Comparison of ENCODE assay signal across 11 cellular contexts in genomic region chr16:72124148-72124547, GRCh38. TPM values are rescaled to one million over a fixed set of nuclear protein-coding genes. Genes with fewer than 3 reads are reported as not detected.
DNase-seq lines count a peak whose midpoint lies in the region; ATAC-seq, FAIRE-seq and TF ChIP-seq lines count a peak whose summit lies in the region.
"Had no signal": no experiment of that assay in that cellular context is flagged by ENCODE, and none has a peak within 500 bp of the region (broad histone marks: within the 10 kb centered on the region; RNA-seq: fewer than 3 reads in every experiment).

No MANE protein-coding gene starts in this region.

- no peak overlapping the region for H2AFZ ChIP-seq in HepG2 (ENCODE audit: low read length)
- H2AFZ ChIP-seq in mesenchymal stem cell (ENCODE audit: low read depth, low read length), result no peak overlapping the region

- no TSS peak for BruUV-seq in HepG2 (replicated peaks; lab: Mats Ljungman, UMichigan)

- TF ChIP-seq CTCF in HepG2 (CRISPR knock-in tag; IDR thresholded peaks at IDR 0.05), result no peak
- no peak for TF ChIP-seq CTCF in right lobe of liver (IDR thresholded peaks at IDR 0.05)
- no peak for TF ChIP-seq CTCF in type B pancreatic cell (conservative IDR thresholded peaks at IDR 0.05)

- no peak overlapping the region for H3K23ac ChIP-seq in mesenchymal stem cell (ENCODE audit: low read length in 2 of 2)

- no peak overlapping the region for H2BK5ac ChIP-seq in mesenchymal stem cell (ENCODE audit: low read depth, low read length, poor library complexity, severe bottlenecking)

- no peaks in the 10 kb centered on the region for H3K79me2 ChIP-seq in HepG2 (ENCODE audit: insufficient read depth, low read length)

- H3K18ac ChIP-seq in mesenchymal stem cell (ENCODE audit: low read depth in 1 of 2, low read length in 2 of 2), result peak overlapping the region in 1 of 2 experiments; percentile 18

- no peaks in the 10 kb centered on the region for H3K9me3 Mint-ChIP-seq in type B pancreatic cell
- H3K9me3 Mint-ChIP-seq: CD8-positive, alpha-beta T cell had no signal

- no peak overlapping the region for H2BK15ac ChIP-seq in mesenchymal stem cell (ENCODE audit: low read depth, poor library complexity, severe bottlenecking)

- no peak overlapping the region for H2BK12ac ChIP-seq in mesenchymal stem cell (ENCODE audit: low read length in 2 of 2)

- no peak overlapping the region for H3K4me3 Mint-ChIP-seq in type B pancreatic cell
- H3K4me3 Mint-ChIP-seq: CD8-positive, alpha-beta T cell had no signal

- no peak for FAIRE-seq in HepG2 (lab: Jason Lieb, UNC)
- FAIRE-seq: D721Med had no signal

- no peaks in the 10 kb centered on the region for H3K27me3 Mint-ChIP-seq in type B pancreatic cell

- peaks cover 26% of the 10 kb centered on the region for H3K4me1 ChIP-seq in HepG2 (ENCODE audit: insufficient read depth, low read length)
- H3K4me1 ChIP-seq in right lobe of liver, result peaks cover 0 to 10% (median 3%) of the 10 kb centered on the region in 4 donors
- peaks cover 2% of the 10 kb centered on the region for H3K4me1 ChIP-seq in mesenchymal stem cell (ENCODE audit: control insufficient read depth, insufficient read depth, low read depth, low read length)

- ATAC-seq in HepG2, result no peak; the same call in 2 of the 3 replicates
- ATAC-seq in right lobe of liver, result no peak

- no peak for DNase-seq in HepG2 (ENCODE audit: low spot score)
- DNase-seq in right lobe of liver, result no peak
- DNase-seq in mesenchymal stem cell, result no peak
- DNase-seq in type B pancreatic cell (ENCODE audit: extremely low spot score, unreplicated experiment), result peak; percentile 57
- no peak for DNase-seq in dermis blood vessel endothelial cell
- no peak for DNase-seq in CD1c-positive myeloid dendritic cell (ENCODE audit: extremely low spot score)
- no peak for DNase-seq in GDM1 (lab: John Stamatoyannopoulos, UW)

- no peak overlapping the region for H3K4ac ChIP-seq in mesenchymal stem cell (ENCODE audit: low read depth in 1 of 2, low read length in 2 of 2)

- TF ChIP-seq POLR2A in HepG2 (IDR thresholded peaks at IDR 0.05; ENCODE audit: insufficient read depth in 1 of 2, low read depth in 2 of 2, low read length in 2 of 2), result no peak
- TF ChIP-seq POLR2A in right lobe of liver (IDR thresholded peaks at IDR 0.05), result no peak

- no peaks in the 10 kb centered on the region for H4K20me1 ChIP-seq in HepG2 (ENCODE audit: insufficient read depth, low read length)

- no peak overlapping the region for H3K4me2 ChIP-seq in HepG2 (ENCODE audit: low read depth, low read length)
- no peak overlapping the region for H3K4me2 ChIP-seq in mesenchymal stem cell (ENCODE audit: low read length, poor library complexity, severe bottlenecking)

- H2AK5ac ChIP-seq in mesenchymal stem cell (ENCODE audit: low read length, severe bottlenecking), result no peak overlapping the region

- WGBS in HepG2 (ENCODE audit: low lambda C conversion rate), result 100% methylated on average over 3 of the region's 3 CpGs
- 80% methylated on average over 2 of the region's 3 CpGs for WGBS in right lobe of liver (ENCODE audit: insufficient coverage, low coverage, low lambda C conversion rate, missing lambda C conversion rate)
- WGBS in mesenchymal stem cell, result 98% methylated on average over 3 of the region's 3 CpGs

- H3K9ac ChIP-seq in HepG2 (ENCODE audit: insufficient read depth, low read depth, low read length) (peak overlapping the region; percentile 4; the same call in 1 of the 2 replicates), mesenchymal stem cell (ENCODE audit: low read length) (peak overlapping the region; percentile 9)

- no peak overlapping the region for H3K27ac Mint-ChIP-seq in type B pancreatic cell
- H3K27ac Mint-ChIP-seq: CD8-positive, alpha-beta T cell had no signal

- no peak overlapping the region for H3K27ac ChIP-seq in HepG2 (ENCODE audit: extremely low read length, insufficient read depth, low read length)
- H3K27ac ChIP-seq in right lobe of liver, result no peak overlapping the region
- no peak overlapping the region for H3K27ac ChIP-seq in mesenchymal stem cell (ENCODE audit: low read length, poor library complexity, severe bottlenecking)
- H3K27ac ChIP-seq: HL-60 had no signal

- no peaks in the 10 kb centered on the region for H3K27me3 ChIP-seq in HepG2 (ENCODE audit: control insufficient read depth in 1 of 2, insufficient read depth in 2 of 2, low read length in 2 of 2)
- no peaks in the 10 kb centered on the region for H3K27me3 ChIP-seq in right lobe of liver
- peaks cover 2 to 3% of the 10 kb centered on the region in 2 experiments for H3K27me3 ChIP-seq in mesenchymal stem cell (ENCODE audit: control insufficient read depth in 1 of 2, insufficient read depth in 1 of 2, low read length in 2 of 2)

- H4K8ac ChIP-seq in mesenchymal stem cell (ENCODE audit: low read length), result no peak overlapping the region

- H3K4me3 ChIP-seq in HepG2 (replicated peaks in 1 of 3; ENCODE audit: insufficient read depth in 1 of 3, low read depth in 2 of 3, low read length in 3 of 3) (no peak overlapping the region), right lobe of liver (no peak overlapping the region), mesenchymal stem cell (ENCODE audit: insufficient read depth in 1 of 2, low read depth in 1 of 2, low read length in 2 of 2) (no peak overlapping the region)

- no peaks in the 10 kb centered on the region for H3K79me1 ChIP-seq in mesenchymal stem cell (replicated peaks; ENCODE audit: low read length, poor library complexity, severe bottlenecking)

- in situ Hi-C loops in HepG2 (cut with HindIII; ENCODE audit: extremely low pct_ligation_motif_present, low pct_unique_long_range_greater_than_20kb), result no loop called here

- H3K36me3 ChIP-seq in HepG2 (replicated peaks in 1 of 2; ENCODE audit: control insufficient read depth in 1 of 2, insufficient read depth in 2 of 2, low read length in 2 of 2) (no peaks in the 10 kb centered on the region; a peak in 2 of 5 replicates), right lobe of liver (no peaks in the 10 kb centered on the region), mesenchymal stem cell (ENCODE audit: control insufficient read depth in 1 of 2, insufficient read depth in 2 of 2, low read depth in 1 of 2, low read length in 2 of 2) (no peaks in the 10 kb centered on the region)

- POLR2A ChIA-PET in HepG2 (lab: Yijun Ruan, JAX), result no interaction called here

- intact Hi-C loops in HepG2 (cut with micrococcal nuclease; ENCODE audit: unreplicated experiment), result no loop called here
- intact Hi-C loops in right lobe of liver (cut with DNase I), result loop anchor here (10.0 kb wide), 1 partner anchor 341 kb away; no protein-coding TSS in a partner anchor

- CTCF ChIA-PET in HepG2 (lab: Yijun Ruan, JAX; ENCODE audit: low intra/inter-chr PET ratio, low total read pairs), result interaction anchor here (2.3 kb wide), 1 partner anchor 26 kb away, joined by 27 read pairs; no protein-coding TSS in a partner anchor

- no peaks in the 10 kb centered on the region for H3K9me3 ChIP-seq in HepG2 (ENCODE audit: low read length)
- no peaks in the 10 kb centered on the region for H3K9me3 ChIP-seq in right lobe of liver
- H3K9me3 ChIP-seq in mesenchymal stem cell (ENCODE audit: control insufficient read depth, low read length), result no peaks in the 10 kb centered on the region

- TF ChIP-seq EP300 in HepG2 (IDR thresholded peaks at IDR 0.05; ENCODE audit: low read depth in 2 of 2, low read length in 2 of 2), result no peak
- TF ChIP-seq EP300 in HepG2 (CRISPR knock-in tag; IDR thresholded peaks at IDR 0.05; ENCODE audit: borderline replicate concordance), result no peak

- H3K36me3 Mint-ChIP-seq in type B pancreatic cell, result no peaks in the 10 kb centered on the region
- H3K36me3 Mint-ChIP-seq: CD8-positive, alpha-beta T cell had no signal

- no peak overlapping the region for H3K14ac ChIP-seq in mesenchymal stem cell (ENCODE audit: low read length in 2 of 2)

- no peak overlapping the region for H4K91ac ChIP-seq in mesenchymal stem cell (ENCODE audit: low read length)

- no peak overlapping the region for H2BK120ac ChIP-seq in mesenchymal stem cell (ENCODE audit: low read depth, low read length)

- peaks cover 19% of the 10 kb centered on the region for H3K4me1 Mint-ChIP-seq in type B pancreatic cell (ENCODE audit: unreplicated experiment)

- no peak for TF ChIP-seq RAD21 in HepG2 (CRISPR knock-in tag; IDR thresholded peaks at IDR 0.05)

RNA-seq across cellular contexts. Expression of gene DHX38, which starts 30.5 kb away (rescaled TPM):
- total RNA-seq in HepG2 (2016; rRNA removed; fragmentation: Illumina TruSeq; extraction: Trizol) (58.9 and 85.9 TPM in 2 replicates), right lobe of liver (10 to 100 TPM; 22.2 to 29.8 (median 23.3) TPM), type B pancreatic cell (ENCODE audit: low replicate concordance) (62.7 and 75.6 TPM in 2 replicates), dermis blood vessel endothelial cell (97.9 and 117 TPM in 2 replicates)
- 14.5 and 15.5 TPM in 2 replicates for total RNA-seq in HepG2 (2016; cell fraction: cytosol; rRNA removed; fragmentation: Illumina TruSeq; extraction: Trizol; ENCODE audit: low read depth)
- total RNA-seq in HepG2 (2016; cell fraction: insoluble cytoplasmic fraction; rRNA removed; fragmentation: Illumina TruSeq; extraction: Trizol), result 48.6 and 86.7 TPM in 2 replicates
- total RNA-seq in HepG2 (2016; cell fraction: membrane; rRNA removed; fragmentation: Illumina TruSeq; extraction: Trizol), result 21.7 and 23.0 TPM in 2 replicates
- total RNA-seq in HepG2 (2016; cell fraction: nucleus; rRNA removed; fragmentation: Illumina TruSeq; extraction: Trizol), result 82.9 and 85.2 TPM in 2 replicates
- 54.4 and 57.8 TPM in 2 replicates for polyA plus RNA-seq in HepG2 (2011; rRNA removed)
- polyA plus RNA-seq in HepG2 (2011; cell fraction: cytosol; rRNA removed), result 33.6 and 46.3 TPM in 2 replicates
- 245 and 273 TPM in 2 replicates for polyA plus RNA-seq in HepG2 (2011; cell fraction: nucleus; rRNA removed)
- 54.2 and 64.4 TPM in 2 replicates for polyA plus RNA-seq in HepG2 (2012)
- 4.0 and 4.3 TPM in 2 replicates for polyA plus RNA-seq in HepG2 (2016; cell fraction: cytosol; fragmentation: Illumina TruSeq; extraction: Trizol; ENCODE audit: low read depth)
- 40.9 and 48.3 TPM in 2 replicates for polyA plus RNA-seq in HepG2 (2016; cell fraction: insoluble cytoplasmic fraction; fragmentation: Illumina TruSeq; extraction: Trizol; ENCODE audit: low read depth)
- 7.3 and 10.2 TPM in 2 replicates for polyA plus RNA-seq in HepG2 (2016; cell fraction: membrane; fragmentation: Illumina TruSeq; extraction: Trizol; ENCODE audit: low read depth)
- 193 and 204 TPM in 2 replicates for polyA plus RNA-seq in HepG2 (2016; cell fraction: nucleus; fragmentation: Illumina TruSeq; extraction: Trizol; ENCODE audit: insufficient read depth, low read depth)
- 86.4 and 115 TPM in 2 replicates for polyA minus RNA-seq in HepG2 (2011; rRNA and poly(A)+ RNA removed; ENCODE audit: low replicate concordance)
- 47.6 and 64.3 TPM in 2 replicates for polyA minus RNA-seq in HepG2 (2011; cell fraction: cytosol; rRNA and poly(A)+ RNA removed)
- polyA minus RNA-seq in HepG2 (2011; cell fraction: nucleus; rRNA and poly(A)+ RNA removed), result 89.3 and 93.6 TPM in 2 replicates
- 23.9 TPM for polyA plus RNA-seq in mesenchymal stem cell (2013, experiment 1 of 2)
- polyA plus RNA-seq in mesenchymal stem cell (2013, experiment 2 of 2), result 22.7 TPM

RNA-seq across cellular contexts. Expression of gene TXNL4B, which starts 30.7 kb away (rescaled TPM):
- total RNA-seq in HepG2 (2016; rRNA removed; fragmentation: Illumina TruSeq; extraction: Trizol), result 18.3 and 24.4 TPM in 2 replicates
- 9.5 and 11.8 TPM in 2 replicates for total RNA-seq in HepG2 (2016; cell fraction: cytosol; rRNA removed; fragmentation: Illumina TruSeq; extraction: Trizol; ENCODE audit: low read depth)
- total RNA-seq in HepG2 (2016; cell fraction: insoluble cytoplasmic fraction; rRNA removed; fragmentation: Illumina TruSeq; extraction: Trizol), result 18.8 and 30.9 TPM in 2 replicates
- 8.7 and 9.5 TPM in 2 replicates for total RNA-seq in HepG2 (2016; cell fraction: membrane; rRNA removed; fragmentation: Illumina TruSeq; extraction: Trizol)
- total RNA-seq in HepG2 (2016; cell fraction: nucleus; rRNA removed; fragmentation: Illumina TruSeq; extraction: Trizol), result 9.0 and 14.7 TPM in 2 replicates
- 14.5 and 17.4 TPM in 2 replicates for polyA plus RNA-seq in HepG2 (2011; rRNA removed)
- 11.2 and 14.4 TPM in 2 replicates for polyA plus RNA-seq in HepG2 (2011; cell fraction: cytosol; rRNA removed)
- 7.1 and 10.1 TPM in 2 replicates for polyA plus RNA-seq in HepG2 (2011; cell fraction: nucleus; rRNA removed)
- polyA plus RNA-seq in HepG2 (2012), result 11.4 and 16.0 TPM in 2 replicates
- polyA plus RNA-seq in HepG2 (2016; cell fraction: cytosol; fragmentation: Illumina TruSeq; extraction: Trizol; ENCODE audit: low read depth), result 3.8 and 4.9 TPM in 2 replicates
- polyA plus RNA-seq in HepG2 (2016; cell fraction: insoluble cytoplasmic fraction; fragmentation: Illumina TruSeq; extraction: Trizol; ENCODE audit: low read depth), result 23.9 and 29.5 TPM in 2 replicates
- polyA plus RNA-seq in HepG2 (2016; cell fraction: membrane; fragmentation: Illumina TruSeq; extraction: Trizol; ENCODE audit: low read depth), result 7.5 TPM in 2 replicates
- 18.3 and 20.5 TPM in 2 replicates for polyA plus RNA-seq in HepG2 (2016; cell fraction: nucleus; fragmentation: Illumina TruSeq; extraction: Trizol; ENCODE audit: insufficient read depth, low read depth)
- polyA minus RNA-seq in HepG2 (2011; rRNA and poly(A)+ RNA removed; ENCODE audit: low replicate concordance), result 4.6 and 8.0 TPM in 2 replicates
- polyA minus RNA-seq in HepG2 (2011; cell fraction: cytosol; rRNA and poly(A)+ RNA removed), result 5.5 and 5.8 TPM in 2 replicates
- polyA minus RNA-seq in HepG2 (2011; cell fraction: nucleus; rRNA and poly(A)+ RNA removed), result 8.6 and 11.6 TPM in 2 replicates
- 10 to 100 TPM in 2 of 6 experiments, 1 to 10 TPM in 4; 5.5 to 11.6 (median 8.2) TPM for total RNA-seq in right lobe of liver
- polyA plus RNA-seq in mesenchymal stem cell (2013, experiment 1 of 2), result 4.8 TPM
- polyA plus RNA-seq in mesenchymal stem cell (2013, experiment 2 of 2), result 5.3 TPM
- total RNA-seq in type B pancreatic cell (ENCODE audit: low replicate concordance), result 12.2 and 17.8 TPM in 2 replicates
- 10.6 and 14.5 TPM in 2 replicates for total RNA-seq in dermis blood vessel endothelial cell

RNA-seq across cellular contexts. Expression of gene PMFBP1, which starts 47.8 kb away (rescaled TPM):
- total RNA-seq in HepG2 (2016; rRNA removed; fragmentation: Illumina TruSeq; extraction: Trizol) (2.4 and 3.8 TPM in 2 replicates), right lobe of liver (under 1 TPM in 4 of 6 experiments, not detected in 2; 0.09 to 0.53 (median 0.19) TPM), type B pancreatic cell (ENCODE audit: low replicate concordance) (2.6 and 3.8 TPM in 2 replicates), dermis blood vessel endothelial cell (0.05 TPM in 1 of 2 replicates, not detected in the other)
- total RNA-seq in HepG2 (2016; cell fraction: cytosol; rRNA removed; fragmentation: Illumina TruSeq; extraction: Trizol; ENCODE audit: low read depth), result 7.6 and 9.2 TPM in 2 replicates
- 1.8 and 2.7 TPM in 2 replicates for total RNA-seq in HepG2 (2016; cell fraction: insoluble cytoplasmic fraction; rRNA removed; fragmentation: Illumina TruSeq; extraction: Trizol)
- 4.4 and 4.7 TPM in 2 replicates for total RNA-seq in HepG2 (2016; cell fraction: membrane; rRNA removed; fragmentation: Illumina TruSeq; extraction: Trizol)
- 6.5 and 8.7 TPM in 2 replicates for total RNA-seq in HepG2 (2016; cell fraction: nucleus; rRNA removed; fragmentation: Illumina TruSeq; extraction: Trizol)
- 1.9 and 3.3 TPM in 2 replicates for polyA plus RNA-seq in HepG2 (2011; rRNA removed)
- 0.44 and 0.67 TPM in 2 replicates for polyA plus RNA-seq in HepG2 (2011; cell fraction: cytosol; rRNA removed)
- 9.4 and 12.6 TPM in 2 replicates for polyA plus RNA-seq in HepG2 (2011; cell fraction: nucleus; rRNA removed)
- polyA plus RNA-seq in HepG2 (2012), result 5.1 and 6.5 TPM in 2 replicates
- polyA plus RNA-seq in HepG2 (2016; cell fraction: cytosol; fragmentation: Illumina TruSeq; extraction: Trizol; ENCODE audit: low read depth), result 0.15 and 0.28 TPM in 2 replicates
- 1.2 and 1.4 TPM in 2 replicates for polyA plus RNA-seq in HepG2 (2016; cell fraction: insoluble cytoplasmic fraction; fragmentation: Illumina TruSeq; extraction: Trizol; ENCODE audit: low read depth)
- polyA plus RNA-seq in HepG2 (2016; cell fraction: membrane; fragmentation: Illumina TruSeq; extraction: Trizol; ENCODE audit: low read depth), result 0.42 and 0.77 TPM in 2 replicates
- polyA plus RNA-seq in HepG2 (2016; cell fraction: nucleus; fragmentation: Illumina TruSeq; extraction: Trizol; ENCODE audit: insufficient read depth, low read depth), result 13.9 and 15.2 TPM in 2 replicates
- 3.4 and 3.8 TPM in 2 replicates for polyA minus RNA-seq in HepG2 (2011; rRNA and poly(A)+ RNA removed; ENCODE audit: low replicate concordance)
- polyA minus RNA-seq in HepG2 (2011; cell fraction: cytosol; rRNA and poly(A)+ RNA removed), result 1.4 and 1.7 TPM in 2 replicates
- 19.1 and 20.5 TPM in 2 replicates for polyA minus RNA-seq in HepG2 (2011; cell fraction: nucleus; rRNA and poly(A)+ RNA removed)
- 0.06 TPM for polyA plus RNA-seq in mesenchymal stem cell (2013, experiment 1 of 2)
- polyA plus RNA-seq in mesenchymal stem cell (2013, experiment 2 of 2), result 0.05 TPM
- polyA plus RNA-seq: IMR-90 had no signal
